10 cellular contexts compared by ENCODE assay signal in the genomic region with DNA sequence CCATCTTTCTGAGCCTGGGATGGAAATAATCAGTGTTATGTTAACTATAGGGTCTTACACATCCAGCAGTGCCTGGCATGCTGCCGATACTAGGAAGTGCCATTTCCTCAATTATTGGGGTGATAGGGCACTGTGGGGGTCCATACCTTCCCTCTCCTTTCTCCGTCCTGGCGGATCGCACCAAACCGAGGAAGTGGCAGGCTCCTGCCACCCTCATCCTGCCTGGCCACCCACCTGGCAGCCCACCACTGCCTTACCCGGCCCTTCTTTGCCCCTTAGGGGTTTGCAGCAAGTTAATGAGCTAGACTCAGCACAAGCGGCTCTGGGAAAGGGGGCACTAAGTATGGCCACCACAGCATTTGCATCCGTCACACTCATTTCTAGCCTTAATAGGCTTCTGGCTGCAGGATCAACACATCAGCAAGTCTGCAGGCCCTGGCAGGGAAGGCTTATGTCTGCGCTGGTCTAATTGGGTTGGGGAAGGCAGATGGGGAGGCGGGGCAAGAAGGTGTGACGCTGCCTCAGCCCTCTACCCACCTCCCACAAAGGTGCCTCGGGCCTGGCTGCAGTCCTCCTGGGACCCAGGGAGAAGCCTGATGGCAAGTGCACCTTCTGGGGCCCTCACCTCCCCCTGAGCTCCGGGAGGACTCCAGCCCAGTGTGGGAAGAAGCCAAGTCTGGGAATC.
A peak's percentile ranks its signal among the peaks of the same experiment; 100 is the strongest.
DNase-seq lines count a peak whose midpoint lies in the region; ATAC-seq lines count a peak whose summit lies in the region.
"Had no signal": no experiment of that assay in that cellular context is flagged by ENCODE, and none has a peak within 500 bp of the region (broad histone marks: within the 10 kb centered on the region; RNA-seq: fewer than 3 reads in every experiment).

No MANE protein-coding gene starts in this region.

- H3K27me3 ChIP-seq in endocrine pancreas (ENCODE audit: control insufficient read depth, insufficient read depth, low read length) (no peaks in the 10 kb centered on the region), stomach smooth muscle (ENCODE audit: control insufficient read depth in 1 of 2, insufficient read depth in 2 of 2, low read length in 2 of 2) (no peaks in the 10 kb centered on the region)
- H3K27me3 ChIP-seq: body of pancreas had no signal

- H3K9ac ChIP-seq in endocrine pancreas (ENCODE audit: control insufficient read depth, insufficient read depth, low read length) (peak overlapping the region; percentile 30), stomach smooth muscle (ENCODE audit: low read length in 2 of 2) (peak overlapping the region; percentile 62 to 72)

- no peak for ATAC-seq in HG03442 (IDR thresholded peaks at IDR 0.05; ENCODE audit: unreplicated experiment)

- H3K36me3 ChIP-seq in endocrine pancreas (ENCODE audit: control insufficient read depth, insufficient read depth, low read length) (no peaks in the 10 kb centered on the region), stomach smooth muscle (ENCODE audit: control insufficient read depth in 2 of 2, insufficient read depth in 2 of 2, low read length in 2 of 2) (peaks cover 3 to 7% of the 10 kb centered on the region in 2 donors)

- H3K9me3 ChIP-seq in endocrine pancreas (ENCODE audit: control insufficient read depth, low read length) (no peaks in the 10 kb centered on the region), stomach smooth muscle (ENCODE audit: control insufficient read depth in 2 of 2, low read length in 2 of 2) (no peaks in the 10 kb centered on the region)
- H3K9me3 ChIP-seq: body of pancreas had no signal

- no peak overlapping the region for H3K4me3 ChIP-seq in endocrine pancreas (ENCODE audit: control insufficient read depth, insufficient read depth, low read length)
- H3K4me3 ChIP-seq in stomach smooth muscle (ENCODE audit: low read length in 2 of 2): no peak overlapping the region
- H3K4me3 ChIP-seq: body of pancreas had no signal

- peak overlapping the region; percentile 86 for H3K27ac ChIP-seq in stomach smooth muscle (ENCODE audit: low read length)

- H3K4me1 ChIP-seq in endocrine pancreas (ENCODE audit: control insufficient read depth, insufficient read depth, low read length): no peaks in the 10 kb centered on the region
- H3K4me1 ChIP-seq in stomach smooth muscle (ENCODE audit: control insufficient read depth, insufficient read depth, low read length): peaks cover 46% of the 10 kb centered on the region

- DNase-seq in NCI-H2227 (lab: John Stamatoyannopoulos, UW; ENCODE audit: unreplicated experiment): peak; percentile 37
- no peak for DNase-seq in NCI-H2227 treated with DMSO at 0.1 percent for 48 hours (lab: John Stamatoyannopoulos, UW)
- DNase-seq in NCI-H524 (lab: John Stamatoyannopoulos, UW): peak; percentile 88 to 93
- no peak for DNase-seq in activated CD4-positive, alpha-beta T cell treated with anti-CD3 and anti-CD28 coated beads for 48 hours
- DNase-seq in DMS53 treated with DMSO at 0.1 percent for 48 hours (lab: John Stamatoyannopoulos, UW; ENCODE audit: unreplicated experiment): no peak
- DNase-seq: SIG-M5 had no signal

Comparison
In these comparisons a context has a peak if more than half of its experiments do, and no peak if none do; other contexts are left out.
1. DNase-seq: peak in NCI-H2227 (single experiment) and NCI-H524 (2 of 2); none in NCI-H2227 treated with DMSO at 0.1 percent for 48 hours (single experiment), activated CD4-positive, alpha-beta T cell treated with anti-CD3 and anti-CD28 coated beads for 48 hours (single experiment) and DMS53 treated with DMSO at 0.1 percent for 48 hours (single experiment).